In genomic region chr10:69456880-69457693, GRCh38 we compare ENCODE assay signal across 1 cellular context.
TF ChIP-seq lines count a peak whose summit lies in the region.

No MANE protein-coding gene starts in this region.

TF ChIP-seq in K562, 482 proteins besides CTCF, POLR2A, EP300 and RAD21 (continued from another document):
- TF ChIP-seq FOSL1 (tag; conservative IDR thresholded peaks at IDR 0.05) (0 out of 2 replicates have a peak, but pooled peaks have one; percentile 23), PURB (CRISPR knock-in tag; IDR thresholded peaks at IDR 0.05; ENCODE audit: low read depth) (no peak)
